In genomic region chr18:75531212-75531850, GRCh38 we compare ENCODE assay signal across 16 cellular contexts.
"Had no signal": no experiment of that assay in that cellular context is flagged by ENCODE, and none has a peak within 500 bp of the region (broad histone marks: within the 10 kb centered on the region; RNA-seq: fewer than 3 reads in every experiment).

No MANE protein-coding gene starts in this region.

- H3K36me3 Mint-ChIP-seq: activated naive CD8-positive, alpha-beta T cell treated with anti-CD3 and anti-CD28 coated beads, Interleukin-2, amount 10 ng/mL, durations not matched to agents 7 days and 5 days; natural killer cell had no signal

- H3K79me2 ChIP-seq: hepatocyte had no signal

- H3K9me3 Mint-ChIP-seq: activated B cell treated with CpG ODN at 0.5 μM for 24 hours; activated CD4-positive, alpha-beta T cell treated with anti-CD3 and anti-CD28 coated beads, Interleukin-2, amount 10 ng/mL, durations not matched to agents 7 days and 5 days; activated naive CD8-positive, alpha-beta T cell treated with anti-CD3 and anti-CD28 coated beads, Interleukin-2, amount 10 ng/mL, durations not matched to agents 7 days and 5 days; dendritic cell treated with granulocyte-macrophage colony-stimulating factor and Interleukin-4, amounts not matched to agents 40 ng/mL and 50 ng/mL, for 4 days; natural killer cell had no signal

- H3K4me1 Mint-ChIP-seq: activated B cell treated with CpG ODN at 0.5 μM for 24 hours; activated CD4-positive, alpha-beta T cell treated with anti-CD3 and anti-CD28 coated beads, Interleukin-2, amount 10 ng/mL, durations not matched to agents 7 days and 5 days; activated naive CD8-positive, alpha-beta T cell treated with anti-CD3 and anti-CD28 coated beads, Interleukin-2, amount 10 ng/mL, durations not matched to agents 7 days and 5 days; natural killer cell had no signal

- H3K27me3 Mint-ChIP-seq: activated B cell treated with CpG ODN at 0.5 μM for 24 hours; activated naive CD8-positive, alpha-beta T cell treated with anti-CD3 and anti-CD28 coated beads, Interleukin-2, amount 10 ng/mL, durations not matched to agents 7 days and 5 days; dendritic cell treated with granulocyte-macrophage colony-stimulating factor and Interleukin-4, amounts not matched to agents 40 ng/mL and 50 ng/mL, for 4 days had no signal

- H3K27ac Mint-ChIP-seq: activated B cell treated with CpG ODN at 0.5 μM for 24 hours; activated CD4-positive, alpha-beta T cell treated with anti-CD3 and anti-CD28 coated beads, Interleukin-2, amount 10 ng/mL, durations not matched to agents 7 days and 5 days; activated naive CD8-positive, alpha-beta T cell treated with anti-CD3 and anti-CD28 coated beads, Interleukin-2, amount 10 ng/mL, durations not matched to agents 7 days and 5 days; dendritic cell treated with granulocyte-macrophage colony-stimulating factor and Interleukin-4, amounts not matched to agents 40 ng/mL and 50 ng/mL, for 4 days; natural killer cell had no signal

- H3K4me2 ChIP-seq: hepatocyte had no signal

- H3K27ac ChIP-seq: epithelial cell of prostate, hepatocyte, prostate gland, right lobe of liver, thyroid gland, uterus had no signal

- H3K36me3 ChIP-seq: left lung, prostate gland, right lobe of liver, thyroid gland, uterus had no signal

- H3K4me3 Mint-ChIP-seq: activated B cell treated with CpG ODN at 0.5 μM for 24 hours; activated CD4-positive, alpha-beta T cell treated with anti-CD3 and anti-CD28 coated beads, Interleukin-2, amount 10 ng/mL, durations not matched to agents 7 days and 5 days; activated naive CD8-positive, alpha-beta T cell treated with anti-CD3 and anti-CD28 coated beads, Interleukin-2, amount 10 ng/mL, durations not matched to agents 7 days and 5 days; dendritic cell treated with granulocyte-macrophage colony-stimulating factor and Interleukin-4, amounts not matched to agents 40 ng/mL and 50 ng/mL, for 4 days; natural killer cell had no signal

- H2AFZ ChIP-seq: hepatocyte had no signal

- ATAC-seq: natural killer cell, right lobe of liver had no signal

- H3K4me3 ChIP-seq: hepatocyte, left lung, prostate gland, right lobe of liver, thyroid gland, uterus had no signal

- H3K4me1 ChIP-seq: left lung, prostate gland, right lobe of liver, thyroid gland, uterus had no signal

- H3K27me3 ChIP-seq: hepatocyte, left lung, right lobe of liver, thyroid gland, uterus had no signal

- H3K9me3 ChIP-seq: left lung, prostate gland, right lobe of liver, thyroid gland, uterus had no signal

- DNase-seq: activated B cell treated with CpG ODN at 0.5 μM for 24 hours; activated CD4-positive, alpha-beta T cell treated with anti-CD3 and anti-CD28 coated beads, Interleukin-2, amount 10 ng/mL, durations not matched to agents 7 days and 5 days; activated CD8-positive, alpha-beta memory T cell treated with anti-CD3 and anti-CD28 coated beads for 24 hours; activated naive CD4-positive, alpha-beta T cell; activated naive CD8-positive, alpha-beta T cell treated with anti-CD3 and anti-CD28 coated beads, Interleukin-2, amount 10 ng/mL, durations not matched to agents 7 days and 5 days; natural killer cell; right lobe of liver; stimulated activated CD4-positive, alpha-beta T cell treated with anti-CD3 and anti-CD28 coated beads, Interleukin-2, amount 100 ng/mL, for 24 hours; T-helper 2 cell; thyroid gland; uterus had no signal
